ENCODE assay signal across 8 cellular contexts in the genomic region with DNA sequence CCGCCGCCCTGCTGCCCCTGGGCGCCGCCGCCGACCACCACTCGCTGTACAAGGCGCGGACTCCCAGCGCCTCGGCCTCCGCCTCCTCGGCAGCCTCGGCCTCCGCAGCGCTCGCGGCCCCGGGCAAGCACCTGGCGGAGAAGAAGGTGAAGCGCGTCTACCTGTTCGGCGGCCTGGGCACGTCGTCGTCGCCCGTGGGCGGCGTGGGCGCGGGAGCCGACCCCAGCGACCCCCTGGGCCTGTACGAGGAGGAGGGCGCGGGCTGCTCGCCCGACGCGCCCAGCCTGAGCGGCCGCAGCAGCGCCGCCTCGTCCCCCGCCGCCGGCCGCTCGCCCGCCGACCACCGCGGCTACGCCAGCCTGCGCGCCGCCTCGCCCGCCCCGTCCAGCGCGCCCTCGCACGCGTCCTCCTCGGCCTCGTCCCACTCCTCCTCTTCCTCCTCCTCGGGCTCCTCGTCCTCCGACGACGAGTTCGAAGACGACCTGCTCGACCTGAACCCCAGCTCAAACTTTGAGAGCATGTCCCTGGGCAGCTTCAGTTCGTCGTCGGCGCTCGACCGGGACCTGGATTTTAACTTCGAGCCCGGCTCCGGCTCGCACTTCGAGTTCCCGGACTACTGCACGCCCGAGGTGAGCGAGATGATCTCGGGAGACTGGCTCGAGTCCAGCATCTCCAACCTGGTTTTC. TPM values are rescaled to one million over a fixed set of nuclear protein-coding genes. Genes with fewer than 3 reads are reported as not detected.
DNase-seq lines count a peak whose midpoint lies in the region; ATAC-seq and TF ChIP-seq lines count a peak whose summit lies in the region.

No MANE protein-coding gene starts in this region.

- peak overlapping the region; percentile 96 for H3K27ac Mint-ChIP-seq in type B pancreatic cell

- peaks cover 24% of the 10 kb centered on the region for H3K4me1 Mint-ChIP-seq in type B pancreatic cell (ENCODE audit: unreplicated experiment)

- H3K9me3 Mint-ChIP-seq in type B pancreatic cell, result no peaks in the 10 kb centered on the region

- H3K4me1 ChIP-seq in ectodermal cell (ENCODE audit: control insufficient read depth, insufficient read depth, low read length) (peaks cover 8% of the 10 kb centered on the region), mesodermal cell (ENCODE audit: control insufficient read depth, insufficient read depth, low read length, poor library complexity, severe bottlenecking) (peaks cover 8% of the 10 kb centered on the region)

- peak overlapping the region; percentile 88 for H3K4me3 ChIP-seq in ectodermal cell (ENCODE audit: insufficient read depth, low read depth, low read length)
- peak overlapping the region; percentile 96 for H3K4me3 ChIP-seq in mesodermal cell (ENCODE audit: extremely low read depth, insufficient read depth, low read length, poor library complexity, severe bottlenecking)

- peaks cover 42% of the 10 kb centered on the region for H3K36me3 Mint-ChIP-seq in type B pancreatic cell

- peak overlapping the region; percentile 98 for H3K4me3 Mint-ChIP-seq in type B pancreatic cell

- H3K9me3 ChIP-seq in ectodermal cell (ENCODE audit: control insufficient read depth, low read length), result no peaks in the 10 kb centered on the region
- H3K9me3 ChIP-seq in mesodermal cell (ENCODE audit: control insufficient read depth, low read length), result no peaks in the 10 kb centered on the region

- H3K27ac ChIP-seq in ectodermal cell (ENCODE audit: insufficient read depth, low read depth, low read length, poor library complexity, severe bottlenecking) (no peak overlapping the region), mesodermal cell (ENCODE audit: low read depth, low read length, severe bottlenecking) (peak overlapping the region; percentile 90)

- WGBS in ectodermal cell, 2 experiments, result 0% methylated on average over 95 of the region's 95 CpGs
- WGBS in mesodermal cell (ENCODE audit: insufficient coverage in 2 of 2), 2 experiments, result 0% methylated on average over 68 to 70 of the region's 95 CpGs

- H3K27me3 ChIP-seq in ectodermal cell (ENCODE audit: control insufficient read depth, insufficient read depth, low read length, poor library complexity, severe bottlenecking), result no peaks in the 10 kb centered on the region

- peak; percentile 68 for DNase-seq in activated effector memory CD4-positive, alpha-beta T cell treated with anti-CD3 and anti-CD28 coated beads, Interleukin-2, amount 50 U/mL, for 16 hours
- no peak for DNase-seq in activated effector memory CD4-positive, alpha-beta T cell treated with Interleukin-2 at 50 U/mL for 16 hours
- peak; percentile 26 for DNase-seq in SW480 (ENCODE audit: low spot score)
- no peak for DNase-seq in type B pancreatic cell (ENCODE audit: extremely low spot score, unreplicated experiment)

- peaks cover 4% of the 10 kb centered on the region for H3K27me3 Mint-ChIP-seq in type B pancreatic cell

- peak; percentile 49 for TF ChIP-seq CTCF in type B pancreatic cell (conservative IDR thresholded peaks at IDR 0.05)

- H3K36me3 ChIP-seq in ectodermal cell (ENCODE audit: control insufficient read depth, insufficient read depth, low read length) (peaks cover 4% of the 10 kb centered on the region), mesodermal cell (ENCODE audit: control insufficient read depth, insufficient read depth, low read length) (peaks cover 37% of the 10 kb centered on the region)

- ATAC-seq in HG02885 (IDR thresholded peaks at IDR 0.05; ENCODE audit: poor library complexity, unreplicated experiment) (peak; percentile 19), GM21786 (IDR thresholded peaks at IDR 0.05; ENCODE audit: unreplicated experiment) (no peak)

RNA-seq across cellular contexts. Expression of gene SOX4, which starts 1.9 kb away (rescaled TPM):
- polyA plus RNA-seq in ectodermal cell (2013, experiment 1 of 4), result 84.2 TPM
- 95.1 TPM for polyA plus RNA-seq in ectodermal cell (2013, experiment 2 of 4)
- polyA plus RNA-seq in ectodermal cell (2013, experiment 3 of 4), result 66.7 TPM
- 77.3 TPM for polyA plus RNA-seq in ectodermal cell (2013, experiment 4 of 4)
- polyA plus RNA-seq in mesodermal cell (2013, experiment 1 of 2), result 107 TPM
- 90.0 TPM for polyA plus RNA-seq in mesodermal cell (2013, experiment 2 of 2)
- 138 and 152 TPM in 2 replicates for total RNA-seq in type B pancreatic cell (ENCODE audit: low replicate concordance)

Comparison
In these comparisons a context has a peak if more than half of its experiments do, and no peak if none do; other contexts are left out.
1. DNase-seq: peak in activated effector memory CD4-positive, alpha-beta T cell treated with anti-CD3 and anti-CD28 coated beads, Interleukin-2, amount 50 U/mL, for 16 hours (single experiment) and SW480 (single experiment); none in activated effector memory CD4-positive, alpha-beta T cell treated with Interleukin-2 at 50 U/mL for 16 hours (single experiment) and type B pancreatic cell (single experiment).